8 cellular contexts compared by ENCODE assay signal in the genomic region with DNA sequence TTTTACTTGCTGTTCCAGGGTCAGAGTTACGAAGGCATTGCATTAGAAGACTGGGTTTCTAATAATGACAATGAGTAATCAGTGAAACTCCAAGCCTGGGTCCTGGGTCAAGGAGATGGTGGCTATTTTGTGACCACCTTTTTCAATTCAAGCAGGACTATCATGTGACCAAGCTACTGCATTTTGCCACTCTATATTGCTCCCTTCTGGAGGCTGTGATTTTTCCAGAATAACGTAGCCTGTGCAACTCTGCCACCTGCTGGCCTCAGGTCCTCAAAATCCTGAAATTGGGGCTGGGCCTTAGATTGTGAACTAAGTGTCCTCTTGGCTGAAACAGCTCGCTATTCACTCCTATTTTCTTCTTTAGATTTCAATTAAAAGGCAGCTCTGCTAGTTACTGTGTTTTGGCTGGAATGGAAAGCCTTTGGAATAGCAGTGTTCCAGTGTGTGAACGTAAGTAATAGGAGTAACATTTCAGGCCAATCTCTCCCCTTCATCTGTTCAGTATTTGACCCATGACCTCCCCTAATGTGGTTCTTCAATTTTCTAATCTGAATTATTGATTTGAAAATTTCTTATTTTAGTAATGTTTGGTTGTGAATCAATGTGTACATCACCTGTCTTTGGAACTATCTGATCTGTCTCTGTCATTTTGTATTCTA. TPM values are rescaled to one million over a fixed set of nuclear protein-coding genes. Genes with fewer than 3 reads are reported as not detected.
DNase-seq lines count a peak whose midpoint lies in the region; ATAC-seq and TF ChIP-seq lines count a peak whose summit lies in the region.

No MANE protein-coding gene starts in this region.

- H3K9ac ChIP-seq in endodermal cell (ENCODE audit: extremely low read depth, low read length, poor library complexity, severe bottlenecking): no peak overlapping the region

- H3K36me3 ChIP-seq in WERI-Rb-1 (no peaks in the 10 kb centered on the region), endodermal cell (ENCODE audit: control insufficient read depth, insufficient read depth, low read length) (no peaks in the 10 kb centered on the region), tibial nerve (no peaks in the 10 kb centered on the region)

- 40 to 55% methylated on average over 2 to 4 of the region's 4 CpGs for WGBS in endodermal cell (ENCODE audit: insufficient coverage in 1 of 2, insufficient read length in 1 of 2), 2 experiments
- 41 to 59% methylated on average over 4 of the region's 4 CpGs for WGBS in tibial nerve, 2 donors

- TF ChIP-seq POLR2A in tibial nerve (IDR thresholded peaks at IDR 0.05): no peak

- no peaks in the 10 kb centered on the region for H3K9me3 ChIP-seq in WERI-Rb-1 (ENCODE audit: severe bottlenecking)
- no peaks in the 10 kb centered on the region for H3K9me3 ChIP-seq in endodermal cell (ENCODE audit: control insufficient read depth, low read length)
- H3K9me3 ChIP-seq in tibial nerve: no peaks in the 10 kb centered on the region

- no peak overlapping the region for H3K4me3 Mint-ChIP-seq in endodermal cell

- no peaks in the 10 kb centered on the region for H3K4me1 Mint-ChIP-seq in endodermal cell

- H3K27ac ChIP-seq in WERI-Rb-1: no peak overlapping the region
- no peak overlapping the region for H3K27ac ChIP-seq in endodermal cell (ENCODE audit: low read depth, low read length)
- H3K27ac ChIP-seq in tibial nerve: no peak overlapping the region

- TF ChIP-seq EP300 in tibial nerve (IDR thresholded peaks at IDR 0.05): no peak

- no peak overlapping the region for H3K4me3 ChIP-seq in WERI-Rb-1 (ENCODE audit: low read depth, low read length)
- no peak overlapping the region for H3K4me3 ChIP-seq in endodermal cell (ENCODE audit: low read length)
- no peak overlapping the region for H3K4me3 ChIP-seq in tibial nerve

- no peaks in the 10 kb centered on the region for H3K27me3 Mint-ChIP-seq in endodermal cell (ENCODE audit: insufficient read depth)

- ATAC-seq in activated CD4-positive, CD25-positive, alpha-beta regulatory T cell treated with anti-CD3 and anti-CD28 coated beads, Interleukin-2, amount 50 U/mL, for 24 hours: no peak
- no peak for ATAC-seq in HG03571 (IDR thresholded peaks at IDR 0.05; ENCODE audit: unreplicated experiment)

- DNase-seq in activated CD4-positive, CD25-positive, alpha-beta regulatory T cell treated with anti-CD3 and anti-CD28 coated beads, Interleukin-2, amount 50 U/mL, for 72 hours: peak; percentile 34
- DNase-seq in NCI-H146 treated with DMSO at 0.1 percent for 48 hours (lab: John Stamatoyannopoulos, UW; ENCODE audit: unreplicated experiment): peak; percentile 40
- peak; percentile 88 for DNase-seq in WERI-Rb-1
- DNase-seq in endodermal cell: peak; percentile 91
- DNase-seq in myocyte (ENCODE audit: low read depth): peak; percentile 65
- DNase-seq in tibial nerve (ENCODE audit: low spot score in 2 of 2): peak; percentile 18 to 53

- H3K4me1 ChIP-seq in endodermal cell (ENCODE audit: control insufficient read depth, insufficient read depth, low read length) (no peaks in the 10 kb centered on the region), tibial nerve (no peaks in the 10 kb centered on the region)

- TF ChIP-seq CTCF in WERI-Rb-1 (IDR thresholded peaks at IDR 0.05; ENCODE audit: low read depth, low read length) (peak; percentile 92), endodermal cell (conservative IDR thresholded peaks at IDR 0.05) (peak; percentile 82), tibial nerve (IDR thresholded peaks at IDR 0.05) (peak in 4 of 5 experiments; percentile 51 to 63 (median 58))

- no peak overlapping the region for H3K27ac Mint-ChIP-seq in endodermal cell

- H3K36me3 Mint-ChIP-seq in endodermal cell (ENCODE audit: low read depth): no peaks in the 10 kb centered on the region

- no peaks in the 10 kb centered on the region for H3K9me3 Mint-ChIP-seq in endodermal cell

- H3K27me3 ChIP-seq in WERI-Rb-1 (ENCODE audit: insufficient read depth, low read depth, severe bottlenecking) (no peaks in the 10 kb centered on the region), endodermal cell (ENCODE audit: control insufficient read depth, insufficient read depth, low read length, poor library complexity, severe bottlenecking) (no peaks in the 10 kb centered on the region), tibial nerve (no peaks in the 10 kb centered on the region)

RNA-seq across cellular contexts. Expression of a gene that starts 52.9 kb away (rescaled TPM):
- total RNA-seq in endodermal cell: 100 to 1,000 TPM; 132 to 135 TPM
- polyA plus RNA-seq in endodermal cell (2013, experiment 1 of 2): 141 TPM
- 121 TPM for polyA plus RNA-seq in endodermal cell (2013, experiment 2 of 2)
- 72.0 and 75.5 TPM in 2 replicates for total RNA-seq in myocyte
- polyA plus RNA-seq in myocyte (2012): 57.6 TPM
- total RNA-seq in tibial nerve: 100 to 1,000 TPM in 3 of 4 donors, 10 to 100 TPM in 1; 95.4 to 154 (median 133) TPM

RNA-seq across cellular contexts. Expression of a gene that starts 54.0 kb away (rescaled TPM):
- total RNA-seq in endodermal cell (1 to 10 TPM in 1 of 2 donors, not detected in 1; 1.9 TPM), myocyte (not detected in 2 replicates), tibial nerve (1 to 10 TPM in 1 of 4 donors, not detected in 3; 1.0 TPM)
- 0.25 TPM for polyA plus RNA-seq in endodermal cell (2013, experiment 1 of 2)
- polyA plus RNA-seq in endodermal cell (2013, experiment 2 of 2): not detected
- not detected for polyA plus RNA-seq in myocyte (2012)

Comparison
In these comparisons a context has a peak if more than half of its experiments do, and no peak if none do; other contexts are left out.
1. DNase-seq: peak in every context shown above with its lines; median percentile 91 in endodermal cell; 88 in WERI-Rb-1; 65 in myocyte; 40 in NCI-H146 treated with DMSO at 0.1 percent for 48 hours; 36 in tibial nerve; 34 in activated CD4-positive, CD25-positive, alpha-beta regulatory T cell treated with anti-CD3 and anti-CD28 coated beads, Interleukin-2, amount 50 U/mL, for 72 hours.